ENCODE assay signal across 8 cellular contexts in genomic region chr3:72818092-72818721, GRCh38. TPM values are rescaled to one million over a fixed set of nuclear protein-coding genes. Genes with fewer than 3 reads are reported as not detected.
DNase-seq lines count a peak whose midpoint lies in the region; ATAC-seq, FAIRE-seq and TF ChIP-seq lines count a peak whose summit lies in the region.

No MANE protein-coding gene starts in this region.

- no peaks in the 10 kb centered on the region for H3K27me3 ChIP-seq in heart left ventricle
- no peaks in the 10 kb centered on the region for H3K27me3 ChIP-seq in testis

- H3K4me1 ChIP-seq in heart left ventricle (peaks cover 4 to 38% (median 33%) of the 10 kb centered on the region in 12 donors), testis (peaks cover 18% of the 10 kb centered on the region)

- no peak for FAIRE-seq in RCC 7860 (lab: Jason Lieb, UNC)

- TF ChIP-seq POLR2A in heart left ventricle (IDR thresholded peaks at IDR 0.05) (no peak), testis (IDR thresholded peaks at IDR 0.05) (no peak)

- H3K27ac ChIP-seq in heart left ventricle (no peak overlapping the region), testis (no peak overlapping the region)

- WGBS in heart left ventricle, 4 donors: 86 to 92% (median 90%) methylated on average over 2 of the region's 2 CpGs
- WGBS in testis, 2 donors: 76 to 77% methylated on average over 2 of the region's 2 CpGs

- ATAC-seq in heart left ventricle (no peak), left ventricle myocardium superior (no peak), GM21390 (IDR thresholded peaks at IDR 0.05; ENCODE audit: unreplicated experiment) (no peak)

- DNase-seq in heart left ventricle (no peak), left ventricle myocardium superior (no peak), RCC 7860 (ENCODE audit: low spot score) (peak; percentile 17), fibroblast of the aortic adventitia (ENCODE audit: low read depth) (peak; percentile 65), testis (peak; percentile 46), middle frontal gyrus (ENCODE audit: extremely low spot score, low spot score) (no peak), NCI-H1105 treated with DMSO at 0.1 percent for 48 hours (lab: John Stamatoyannopoulos, UW) (no peak)

- peak; percentile 19 to 67 (median 53) for TF ChIP-seq CTCF in heart left ventricle (IDR thresholded peaks at IDR 0.05)
- TF ChIP-seq CTCF in fibroblast of the aortic adventitia (IDR thresholded peaks at IDR 0.05; ENCODE audit: insufficient read depth, low read length): peak; percentile 73
- TF ChIP-seq CTCF in testis (IDR thresholded peaks at IDR 0.05): peak; percentile 55 to 73 (median 63)

- H3K4me3 ChIP-seq in heart left ventricle: no peak overlapping the region
- H3K4me3 ChIP-seq in fibroblast of the aortic adventitia (ENCODE audit: low read depth, low read length): no peak overlapping the region
- no peak overlapping the region for H3K4me3 ChIP-seq in testis

- H3K36me3 ChIP-seq in heart left ventricle (peaks cover 0 to 29% (median 12%) of the 10 kb centered on the region in 9 donors), testis (ENCODE audit: low read depth, missing control alignments) (no peaks in the 10 kb centered on the region)

- intact Hi-C loops in heart left ventricle (cut with DNase I): loop anchor here in 6 of 10 donors (5.0 to 10.0 kb wide), 5 partner anchors 363 to 1103 kb away; partner anchors contain the start of gene RYBP (in 1 of the 6)
- intact Hi-C loops in left ventricle myocardium superior (cut with micrococcal nuclease): loop anchor here (10.0 kb wide), 2 partner anchors 153 to 373 kb away; partner anchors contain the start of gene RYBP
- intact Hi-C loops in testis (cut with DNase I; ENCODE audit: low total_unique reads): no loop called here

- H3K9me3 ChIP-seq in heart left ventricle (no peaks in the 10 kb centered on the region), testis (no peaks in the 10 kb centered on the region)

RNA-seq across cellular contexts. Expression of gene SHQ1, which starts 30.0 kb away (rescaled TPM):
- total RNA-seq in heart left ventricle (10 to 100 TPM; 13.6 to 26.0 (median 19.9) TPM), left ventricle myocardium superior (17.0 TPM), fibroblast of the aortic adventitia (ENCODE audit: low replicate concordance) (21.5 and 39.2 TPM in 2 replicates), testis (10 to 100 TPM; 21.2 to 26.9 TPM)
- polyA plus RNA-seq in heart left ventricle (10 to 100 TPM in 1 of 2 donors, 1 to 10 TPM in 1; 7.2 to 24.9 TPM), testis (ENCODE audit: insufficient read depth, low read depth, low replicate concordance) (20.1 TPM)

Comparison
In these comparisons a context has a peak if more than half of its experiments do, and no peak if none do; other contexts are left out.
1. DNase-seq: peak in RCC 7860 (single experiment), fibroblast of the aortic adventitia (single experiment) and testis (single experiment); none in heart left ventricle (0 of 5), left ventricle myocardium superior (single experiment), middle frontal gyrus (single experiment) and NCI-H1105 treated with DMSO at 0.1 percent for 48 hours (single experiment).
2. Peak in every context shown above with its lines, with median percentiles within 50 percentile points of each other: CTCF ChIP-seq.